In the genomic region with DNA sequence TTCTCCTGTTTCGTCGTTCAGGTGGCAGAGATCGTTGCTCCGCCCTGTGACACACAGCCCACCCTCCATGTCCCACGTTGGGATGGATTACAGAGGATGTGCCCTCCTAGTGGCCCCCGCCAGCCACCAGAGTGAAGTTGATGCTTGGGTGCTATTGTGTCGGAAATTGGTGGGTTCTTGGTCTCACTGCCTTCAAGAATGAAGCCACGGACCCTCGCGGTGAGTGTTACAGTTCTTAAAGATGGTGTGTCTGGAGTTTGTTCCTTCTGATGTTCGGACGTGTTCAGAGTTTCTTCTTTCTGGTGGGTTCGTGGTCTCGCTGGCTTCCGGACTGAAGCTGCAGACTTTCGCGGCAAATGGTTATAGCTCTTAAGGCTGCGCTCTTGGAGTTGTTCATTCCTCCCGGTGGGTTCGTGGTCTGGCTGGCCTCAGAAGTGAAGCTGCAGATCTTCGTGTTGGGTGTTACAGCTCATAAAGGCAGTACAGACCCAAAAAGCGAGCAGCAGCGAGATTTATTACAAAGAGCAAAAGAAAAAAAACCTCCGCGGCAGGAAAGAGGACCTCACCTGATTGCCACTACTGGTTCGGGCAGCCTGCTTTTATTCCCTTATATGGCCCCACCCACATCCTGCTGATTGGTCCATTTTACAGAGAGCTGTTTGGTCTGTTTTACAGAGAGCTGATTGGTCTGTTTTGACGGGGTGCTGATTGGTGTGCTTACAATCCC, we compare ENCODE assay signal across 7 cellular contexts.
DNase-seq lines count a peak whose midpoint lies in the region; ATAC-seq and TF ChIP-seq lines count a peak whose summit lies in the region.
"Not testable (repeated sequence)": the region's sequence is repeated elsewhere in the genome, so short reads cannot be mapped to it uniquely, and the experiment has no call there.

No MANE protein-coding gene starts in this region.

- peaks cover 15% of the 10 kb centered on the region for H3K9me3 Mint-ChIP-seq in WTC11
- peaks cover 0 to 12% (median 0%) of the 10 kb centered on the region in 9 donors for H3K9me3 Mint-ChIP-seq in naive thymus-derived CD8-positive, alpha-beta T cell
- not testable (repeated sequence) for H3K9me3 Mint-ChIP-seq in stimulated activated memory B cell treated with anti-CD40 and anti-IgM and Interleukin-4, amounts not matched to agents 10 μg/mL and 1 μg/mL and 100 μg/mL, for 72 hours

- H3K27ac Mint-ChIP-seq in WTC11, result 0 out of 2 replicates have a peak overlapping the region, but pooled peaks have one; percentile 42
- peak overlapping the region; percentile 95 to 100 (median 99) for H3K27ac Mint-ChIP-seq in naive thymus-derived CD8-positive, alpha-beta T cell
- peak overlapping the region; percentile 83 for H3K27ac Mint-ChIP-seq in stimulated activated memory B cell treated with anti-CD40 and anti-IgM and Interleukin-4, amounts not matched to agents 10 μg/mL and 1 μg/mL and 100 μg/mL, for 72 hours

- POLR2A ChIA-PET in WTC11 (lab: Charles Lee), result interaction anchor here (0.6 kb wide), 1 partner anchor 113 kb away, joined by 8 read pairs; no protein-coding TSS in a partner anchor
- POLR2A ChIA-PET in naive thymus-derived CD8-positive, alpha-beta T cell (lab: Charles Lee), result interaction anchor here (0.7 to 5.4 kb wide), 24 partner anchors 8 to 376 kb away, joined by 3 to 72 read pairs (median 5); a partner anchor contains a TSS

- H3K4me1 ChIP-seq in effector memory CD4-positive, alpha-beta T cell (ENCODE audit: control insufficient read depth, insufficient read depth, low read length, poor library complexity, severe bottlenecking), result peaks cover 26% of the 10 kb centered on the region

- H3K4me3 ChIP-seq in GM12865 (ENCODE audit: low read depth, low read length), result peak overlapping the region; percentile 40
- H3K4me3 ChIP-seq in effector memory CD4-positive, alpha-beta T cell (ENCODE audit: insufficient read depth, low read depth, low read length, poor library complexity, severe bottlenecking), result peak overlapping the region; percentile 32

- CTCF ChIA-PET in WTC11 (lab: Charles Lee), result not testable (repeated sequence)

- ATAC-seq in WTC11; stimulated activated memory B cell treated with anti-CD40 and anti-IgM and Interleukin-4, amounts not matched to agents 10 μg/mL and 1 μg/mL and 100 μg/mL, for 72 hours: not testable (repeated sequence)
- peak; percentile 68 to 75 for ATAC-seq in naive thymus-derived CD8-positive, alpha-beta T cell

- H3K27me3 ChIP-seq in effector memory CD4-positive, alpha-beta T cell (replicated peaks; ENCODE audit: control insufficient read depth, insufficient read depth, low read length, poor library complexity, severe bottlenecking), result not testable (repeated sequence)

- not testable (repeated sequence) for H3K36me3 ChIP-seq in effector memory CD4-positive, alpha-beta T cell (ENCODE audit: control insufficient read depth, insufficient read depth, low read length)

- peaks cover 56% of the 10 kb centered on the region for H3K4me1 Mint-ChIP-seq in WTC11
- peaks cover 36 to 58% (median 44%) of the 10 kb centered on the region in 4 donors for H3K4me1 Mint-ChIP-seq in naive thymus-derived CD8-positive, alpha-beta T cell
- peaks cover 29% of the 10 kb centered on the region for H3K4me1 Mint-ChIP-seq in stimulated activated memory B cell treated with anti-CD40 and anti-IgM and Interleukin-4, amounts not matched to agents 10 μg/mL and 1 μg/mL and 100 μg/mL, for 72 hours

- not testable (repeated sequence) for H3K9me3 ChIP-seq in effector memory CD4-positive, alpha-beta T cell (ENCODE audit: control insufficient read depth, low read length)

- H3K36me3 Mint-ChIP-seq in WTC11, result peaks cover 28% of the 10 kb centered on the region
- H3K36me3 Mint-ChIP-seq in naive thymus-derived CD8-positive, alpha-beta T cell, result not testable (repeated sequence)
- H3K36me3 Mint-ChIP-seq in stimulated activated memory B cell treated with anti-CD40 and anti-IgM and Interleukin-4, amounts not matched to agents 10 μg/mL and 1 μg/mL and 100 μg/mL, for 72 hours, result peaks cover 36% of the 10 kb centered on the region

- not testable (repeated sequence) for H3K27me3 Mint-ChIP-seq in WTC11 (ENCODE audit: low read depth); naive thymus-derived CD8-positive, alpha-beta T cell; stimulated activated memory B cell treated with anti-CD40 and anti-IgM and Interleukin-4, amounts not matched to agents 10 μg/mL and 1 μg/mL and 100 μg/mL, for 72 hours

- not testable (repeated sequence) for TF ChIP-seq CTCF in GM12865 (IDR thresholded peaks at IDR 0.05; ENCODE audit: insufficient read depth, low read depth, low read length, missing control alignments); WTC11 (IDR thresholded peaks at IDR 0.05)

- H3K4me3 Mint-ChIP-seq in WTC11; stimulated activated memory B cell treated with anti-CD40 and anti-IgM and Interleukin-4, amounts not matched to agents 10 μg/mL and 1 μg/mL and 100 μg/mL, for 72 hours: not testable (repeated sequence)
- peak overlapping the region; percentile 85 to 93 (median 90) for H3K4me3 Mint-ChIP-seq in naive thymus-derived CD8-positive, alpha-beta T cell

- peak overlapping the region; percentile 42 for H3K27ac ChIP-seq in effector memory CD4-positive, alpha-beta T cell (ENCODE audit: insufficient read depth, low read length, poor library complexity, severe bottlenecking)

- DNase-seq in GM12865 (ENCODE audit: low read depth) (peak; percentile 47), activated gamma-delta T cell treated with Interleukin-2 at 50 U/mL for 16 hours (peak; percentile 40)
- DNase-seq in WTC11 (ENCODE audit: low spot score); effector memory CD4-positive, alpha-beta T cell: not testable (repeated sequence)
- peak; percentile 66 for DNase-seq in activated CD8-positive, alpha-beta memory T cell treated with anti-CD3 and anti-CD28 coated beads for 24 hours
- DNase-seq in naive thymus-derived CD8-positive, alpha-beta T cell, result peak in 9 of 10 donors; percentile 42 to 75 (median 57)

TF ChIP-seq in WTC11, 78 proteins besides CTCF, POLR2A, EP300 and RAD21:
- TF ChIP-seq NFYB (CRISPR knock-in tag; conservative IDR thresholded peaks at IDR 0.05; ENCODE audit: low read depth), result 0 out of 2 replicates have a peak, but pooled peaks have one; percentile 44

Comparison
In these comparisons a context has a peak if more than half of its experiments do, and no peak if none do; other contexts are left out.
1. H3K27ac Mint-ChIP-seq: peak in every context shown above with its lines; median percentile 99 in naive thymus-derived CD8-positive, alpha-beta T cell; 83 in stimulated activated memory B cell treated with anti-CD40 and anti-IgM and Interleukin-4, amounts not matched to agents 10 μg/mL and 1 μg/mL and 100 μg/mL, for 72 hours; 42 in WTC11.